8 cellular contexts compared by ENCODE assay signal in the genomic region with DNA sequence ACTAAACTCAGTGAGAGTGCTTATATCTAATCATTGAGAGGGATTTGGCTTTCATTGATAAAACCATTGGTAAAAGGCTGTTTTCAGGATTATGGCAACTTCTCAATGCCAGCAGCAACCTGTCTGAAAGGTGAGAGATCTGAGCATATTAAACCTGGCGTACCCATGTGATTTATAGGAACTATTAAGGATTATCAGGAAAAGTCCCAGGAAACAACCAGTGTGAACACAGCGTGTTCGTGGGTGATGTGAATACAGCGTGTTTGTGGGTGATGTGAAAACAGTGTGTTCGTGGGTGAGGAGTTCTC.
A peak's percentile ranks its signal among the peaks of the same experiment; 100 is the strongest.
DNase-seq lines count a peak whose midpoint lies in the region; TF ChIP-seq lines count a peak whose summit lies in the region.

No MANE protein-coding gene starts in this region.

- DNase-seq in CD14-positive monocyte (ENCODE audit: low spot score) (no peak), HEK293T (ENCODE audit: extremely low spot score) (no peak), adipocyte (ENCODE audit: low read depth) (no peak), CD1c-positive myeloid dendritic cell (ENCODE audit: extremely low spot score) (no peak), KG1 (lab: John Stamatoyannopoulos, UW) (no peak), dermis blood vessel endothelial cell (no peak), AG08396 (ENCODE audit: low spot score) (no peak)

- H3K4me3 ChIP-seq in adipocyte (ENCODE audit: low read length) = peak overlapping the region; percentile 94
- H3K4me3 ChIP-seq in mucosa of rectum (ENCODE audit: low read length in 2 of 2) = peak overlapping the region; percentile 80 to 94

- H3K27me3 ChIP-seq in adipocyte (replicated peaks; ENCODE audit: control insufficient read depth, insufficient read depth, low read length) (no peaks in the 10 kb centered on the region), mucosa of rectum (ENCODE audit: control insufficient read depth in 2 of 2, insufficient read depth in 2 of 2, low read length in 2 of 2) (no peaks in the 10 kb centered on the region)

- intact Hi-C loops in CD14-positive monocyte (cut with micrococcal nuclease) = loop anchor here (2.0 to 10.0 kb wide), 2 partner anchors 20 to 108 kb away; no protein-coding TSS in a partner anchor

- H3K27me3 Mint-ChIP-seq in CD14-positive monocyte (ENCODE audit: low read depth in 3 of 3) = peaks cover 0 to 5% (median 0%) of the 10 kb centered on the region in 3 donors

- H3K4me1 ChIP-seq in adipocyte (ENCODE audit: control insufficient read depth, insufficient read depth, low read length) (peaks cover 5% of the 10 kb centered on the region), mucosa of rectum (ENCODE audit: control insufficient read depth in 2 of 2, insufficient read depth in 2 of 2, low read length in 2 of 2) (peaks cover 0 to 12% of the 10 kb centered on the region in 2 donors)

- H3K36me3 Mint-ChIP-seq in CD14-positive monocyte = no peaks in the 10 kb centered on the region

- no peaks in the 10 kb centered on the region for H3K9me3 Mint-ChIP-seq in CD14-positive monocyte

- CTCF ChIA-PET in HEK293T (lab: Yijun Ruan, JAX) = interaction anchor here (0.6 to 1.6 kb wide), 7 partner anchors 17 to 388 kb away, joined by 3 to 14 read pairs (median 4); no protein-coding TSS in a partner anchor

- H3K27ac ChIP-seq in mucosa of rectum (ENCODE audit: low read depth in 2 of 2, low read length in 2 of 2) = peak overlapping the region in 1 of 2 donors; percentile 52

- H3K27ac Mint-ChIP-seq in CD14-positive monocyte = peak overlapping the region in 4 of 7 donors; percentile 89 to 92 (median 90)

- no peak overlapping the region for H3K9ac ChIP-seq in adipocyte (ENCODE audit: low read length)
- peak overlapping the region; percentile 54 to 63 for H3K9ac ChIP-seq in mucosa of rectum (ENCODE audit: low read depth in 1 of 2, low read length in 2 of 2)

- no peak for TF ChIP-seq CTCF in CD14-positive monocyte (IDR thresholded peaks at IDR 0.05)

- H3K36me3 ChIP-seq in adipocyte (ENCODE audit: control insufficient read depth, insufficient read depth, low read length, severe bottlenecking) (no peaks in the 10 kb centered on the region), mucosa of rectum (ENCODE audit: control insufficient read depth in 2 of 2, insufficient read depth in 2 of 2, low read length in 2 of 2) (no peaks in the 10 kb centered on the region)

- H3K4me1 Mint-ChIP-seq in CD14-positive monocyte = peaks cover 34% of the 10 kb centered on the region

- POLR2A ChIA-PET in HEK293T (lab: Yijun Ruan, JAX) = no interaction called here

- H3K4me3 Mint-ChIP-seq in CD14-positive monocyte = peak overlapping the region; percentile 87 to 98

- H3K9me3 ChIP-seq in adipocyte (ENCODE audit: control insufficient read depth, low read length) (no peaks in the 10 kb centered on the region), mucosa of rectum (ENCODE audit: control insufficient read depth in 2 of 2, low read length in 2 of 2) (no peaks in the 10 kb centered on the region)

TF ChIP-seq in HEK293T, 16 proteins besides CTCF, POLR2A, EP300 and RAD21:
- TF ChIP-seq TARDBP (IDR thresholded peaks at IDR 0.05) (peak; percentile 85; the same call in 1 of the 2 replicates), NFRKB (IDR thresholded peaks at IDR 0.05) (no peak), ZNF384 (IDR thresholded peaks at IDR 0.05) (no peak), HDGF (IDR thresholded peaks at IDR 0.05; ENCODE audit: borderline replicate concordance) (no peak), CTBP1 (IDR thresholded peaks at IDR 0.05; ENCODE audit: borderline replicate concordance) (no peak), SUZ12 (IDR thresholded peaks at IDR 0.05) (no peak)
- TF ChIP-seq, protein P1, sequence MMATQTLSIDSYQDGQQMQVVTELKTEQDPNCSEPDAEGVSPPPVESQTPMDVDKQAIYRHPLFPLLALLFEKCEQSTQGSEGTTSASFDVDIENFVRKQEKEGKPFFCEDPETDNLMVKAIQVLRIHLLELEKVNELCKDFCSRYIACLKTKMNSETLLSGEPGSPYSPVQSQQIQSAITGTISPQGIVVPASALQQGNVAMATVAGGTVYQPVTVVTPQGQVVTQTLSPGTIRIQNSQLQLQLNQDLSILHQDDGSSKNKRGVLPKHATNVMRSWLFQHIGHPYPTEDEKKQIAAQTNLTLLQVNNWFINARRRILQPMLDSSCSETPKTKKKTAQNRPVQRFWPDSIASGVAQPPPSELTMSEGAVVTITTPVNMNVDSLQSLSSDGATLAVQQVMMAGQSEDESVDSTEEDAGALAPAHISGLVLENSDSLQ (IDR thresholded peaks at IDR 0.05) = peak; percentile 74
TF ChIP-seq in HEK293T: peak in this region for 2.
